33 cellular contexts compared by ENCODE assay signal in the genomic region with DNA sequence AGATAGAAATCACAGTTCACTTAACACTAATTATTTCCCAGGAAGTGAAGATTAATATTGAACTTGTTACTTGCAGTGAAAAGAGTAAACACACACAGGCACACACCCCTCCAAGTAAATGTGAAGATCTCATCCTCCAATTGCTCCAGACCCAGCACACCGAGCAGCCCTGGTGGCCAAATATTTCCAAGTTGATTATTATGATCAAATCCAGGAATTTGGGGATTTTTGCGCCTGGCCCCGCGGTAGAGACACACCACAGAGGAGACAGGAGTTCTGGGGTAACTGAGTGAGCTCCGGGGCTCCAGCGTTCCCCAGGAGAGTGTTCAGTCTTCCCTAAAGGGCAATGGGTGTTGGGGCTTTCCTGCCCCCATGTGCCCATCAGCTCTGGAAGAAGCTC.
"Had no signal": no experiment of that assay in that cellular context is flagged by ENCODE, and none has a peak within 500 bp of the region (broad histone marks: within the 10 kb centered on the region; RNA-seq: fewer than 3 reads in every experiment).

No MANE protein-coding gene starts in this region.

- H3K27ac Mint-ChIP-seq: activated B cell treated with CpG ODN at 0.5 μM for 24 hours; activated CD4-positive, alpha-beta memory T cell treated with anti-CD3 and anti-CD28 coated beads for 36 hours; activated CD4-positive, alpha-beta T cell treated with anti-CD3 and anti-CD28 coated beads, Interleukin-2, amount 10 ng/mL, durations not matched to agents 24 days and 14 days; activated CD8-positive, alpha-beta T cell treated with anti-CD3 and anti-CD28 coated beads for 36 hours; activated naive CD4-positive, alpha-beta T cell treated with anti-CD3 and anti-CD28 coated beads for 36 hours; activated naive CD4-positive, alpha-beta T cell treated with anti-CD3 and anti-CD28 coated beads, Interleukin-2, amount 50 U/mL, for 72 hours; activated naive CD8-positive, alpha-beta T cell treated with anti-CD3 and anti-CD28 coated beads for 36 hours; activated T-cell treated with anti-CD3 and anti-CD28 coated beads, Interleukin-2, amount 50 U/mL, for 72 hours; activated T-helper 1 cell treated with anti-CD3 and anti-CD28 coated beads, Interleukin-12 subunit alpha, Interleukin-12 subunit beta, Interleukin-2, Interleukin-4 antibody, amounts not matched to agents 30 ng/mL and 10 ng/mL and 1 ng/mL, durations not matched to agents 14 hours and 24 hours and 36 hours; activated T-helper 17 cell treated with anti-CD3 and anti-CD28 coated beads, Interleukin-2, amount 50 U/mL, for 72 hours; T-helper 1 cell treated with Interleukin-12 subunit alpha and Interleukin-12 subunit beta and Interleukin-4 antibody, amounts not matched to agents 30 μg/mL and 1 μg/mL, for 36 hours; T-helper 2 cell treated with Interferon-gamma antibody and Interleukin-4, amounts not matched to agents 5 μg/mL and 100 μg/mL, for 36 hours had no signal

- H3K4me3 Mint-ChIP-seq: activated B cell treated with CpG ODN at 0.5 μM for 24 hours; activated CD4-positive, alpha-beta memory T cell treated with anti-CD3 and anti-CD28 coated beads for 36 hours; activated CD4-positive, alpha-beta T cell treated with anti-CD3 and anti-CD28 coated beads, Interleukin-2, amount 10 ng/mL, durations not matched to agents 24 days and 14 days; activated CD8-positive, alpha-beta T cell treated with anti-CD3 and anti-CD28 coated beads for 36 hours; activated naive CD4-positive, alpha-beta T cell treated with anti-CD3 and anti-CD28 coated beads for 36 hours; activated naive CD8-positive, alpha-beta T cell treated with anti-CD3 and anti-CD28 coated beads for 36 hours; activated T-cell treated with anti-CD3 and anti-CD28 coated beads, Interleukin-2, amount 50 U/mL, for 4 hours; activated T-cell treated with anti-CD3 and anti-CD28 coated beads, Interleukin-2, amount 50 U/mL, for 72 hours; activated T-helper 1 cell treated with anti-CD3 and anti-CD28 coated beads, Interleukin-12 subunit alpha, Interleukin-12 subunit beta, Interleukin-2, Interleukin-4 antibody, amounts not matched to agents 30 ng/mL and 10 ng/mL and 1 ng/mL, durations not matched to agents 14 hours and 24 hours and 36 hours; activated T-helper 17 cell treated with anti-CD3 and anti-CD28 coated beads, Interleukin-2, amount 50 U/mL, for 72 hours; T-helper 1 cell treated with Interleukin-12 subunit alpha and Interleukin-12 subunit beta and Interleukin-4 antibody, amounts not matched to agents 30 μg/mL and 1 μg/mL, for 36 hours; T-helper 2 cell treated with Interferon-gamma antibody and Interleukin-4, amounts not matched to agents 5 μg/mL and 100 μg/mL, for 36 hours had no signal

- H3K27me3 Mint-ChIP-seq: activated B cell treated with CpG ODN at 0.5 μM for 24 hours; activated CD8-positive, alpha-beta T cell treated with anti-CD3 and anti-CD28 coated beads for 36 hours; activated naive CD8-positive, alpha-beta T cell treated with anti-CD3 and anti-CD28 coated beads for 36 hours; activated T-helper 17 cell treated with anti-CD3 and anti-CD28 coated beads, Interleukin-2, amount 50 U/mL, for 72 hours had no signal

- H3K9me3 Mint-ChIP-seq: activated CD4-positive, alpha-beta memory T cell treated with anti-CD3 and anti-CD28 coated beads for 36 hours; activated CD4-positive, alpha-beta T cell treated with anti-CD3 and anti-CD28 coated beads, Interleukin-2, amount 10 ng/mL, durations not matched to agents 24 days and 14 days; activated CD8-positive, alpha-beta T cell treated with anti-CD3 and anti-CD28 coated beads for 36 hours; activated naive CD4-positive, alpha-beta T cell treated with anti-CD3 and anti-CD28 coated beads for 36 hours; activated naive CD4-positive, alpha-beta T cell treated with anti-CD3 and anti-CD28 coated beads, Interleukin-2, amount 50 U/mL, for 72 hours; activated naive CD8-positive, alpha-beta T cell treated with anti-CD3 and anti-CD28 coated beads for 36 hours; activated T-cell treated with anti-CD3 and anti-CD28 coated beads, Interleukin-2, amount 50 U/mL, for 4 hours; activated T-cell treated with anti-CD3 and anti-CD28 coated beads, Interleukin-2, amount 50 U/mL, for 72 hours; activated T-helper 1 cell treated with anti-CD3 and anti-CD28 coated beads, Interleukin-12 subunit alpha, Interleukin-12 subunit beta, Interleukin-2, Interleukin-4 antibody, amounts not matched to agents 30 ng/mL and 10 ng/mL and 1 ng/mL, durations not matched to agents 14 hours and 24 hours and 36 hours; activated T-helper 17 cell treated with anti-CD3 and anti-CD28 coated beads, Interleukin-2, amount 50 U/mL, for 72 hours; T-helper 1 cell treated with Interleukin-12 subunit alpha and Interleukin-12 subunit beta and Interleukin-4 antibody, amounts not matched to agents 30 μg/mL and 1 μg/mL, for 36 hours; T-helper 2 cell treated with Interferon-gamma antibody and Interleukin-4, amounts not matched to agents 5 μg/mL and 100 μg/mL, for 36 hours had no signal

- H3K36me3 Mint-ChIP-seq: activated CD4-positive, alpha-beta memory T cell treated with anti-CD3 and anti-CD28 coated beads for 36 hours; activated naive CD4-positive, alpha-beta T cell treated with anti-CD3 and anti-CD28 coated beads, Interleukin-2, amount 50 U/mL, for 72 hours; activated naive CD8-positive, alpha-beta T cell treated with anti-CD3 and anti-CD28 coated beads for 36 hours had no signal

- DNase-seq: activated B cell treated with CpG ODN at 0.5 μM for 24 hours; activated CD4-positive, alpha-beta memory T cell treated with anti-CD3 and anti-CD28 coated beads for 36 hours; activated CD4-positive, alpha-beta T cell treated with anti-CD3 and anti-CD28 coated beads for 4 hours; activated CD4-positive, alpha-beta T cell treated with anti-CD3 and anti-CD28 coated beads, Interleukin-2, amount 10 ng/mL, durations not matched to agents 24 days and 14 days; activated CD4-positive, alpha-beta T cell treated with anti-CD3 and anti-CD28 coated beads, Interleukin-2, amount 50 U/mL, for 1 hour; activated CD4-positive, alpha-beta T cell treated with anti-CD3 and anti-CD28 coated beads, Interleukin-2, amount 50 U/mL, for 4 hours; activated CD4-positive, CD25-positive, alpha-beta regulatory T cell treated with anti-CD3 and anti-CD28 coated beads, Interleukin-2, amount 50 U/mL, for 72 hours; activated CD8-positive, alpha-beta memory T cell treated with anti-CD3 and anti-CD28 coated beads, Interleukin-2, amount 50 U/mL, for 4 hours; activated CD8-positive, alpha-beta T cell treated with anti-CD3 and anti-CD28 coated beads for 36 hours; activated effector memory CD4-positive, alpha-beta T cell treated with anti-CD3 and anti-CD28 coated beads, Interleukin-2, amount 50 U/mL, for 16 hours; activated gamma-delta T cell treated with Interleukin-2 at 50 U/mL for 16 hours; activated naive CD4-positive, alpha-beta T cell; activated naive CD4-positive, alpha-beta T cell treated with anti-CD3 and anti-CD28 coated beads for 36 hours; activated naive CD4-positive, alpha-beta T cell treated with anti-CD3 and anti-CD28 coated beads, Interleukin-2, amount 50 U/mL, for 16 hours; activated naive CD8-positive, alpha-beta T cell treated with anti-CD3 and anti-CD28 coated beads for 36 hours; activated T-cell treated with anti-CD3 and anti-CD28 coated beads for 4 hours; activated T-cell treated with anti-CD3 and anti-CD28 coated beads, Interleukin-2, amount 50 U/mL, for 1 hour; activated T-cell treated with anti-CD3 and anti-CD28 coated beads, Interleukin-2, amount 50 U/mL, for 4 hours; activated T-cell treated with anti-CD3 and anti-CD28 coated beads, Interleukin-2, amount 50 U/mL, for 72 hours; adrenal gland; amniotic stem cell; aorta; body of pancreas; brain microvascular endothelial cell; central memory CD4-positive, alpha-beta T cell; T-helper 1 cell; T-helper 2 cell; T-helper 9 cell had no signal

- H3K4me1 Mint-ChIP-seq: activated B cell treated with CpG ODN at 0.5 μM for 24 hours; activated CD4-positive, alpha-beta T cell treated with anti-CD3 and anti-CD28 coated beads, Interleukin-2, amount 10 ng/mL, durations not matched to agents 24 days and 14 days; activated T-helper 17 cell treated with anti-CD3 and anti-CD28 coated beads, Interleukin-2, amount 50 U/mL, for 72 hours had no signal
